9 cellular contexts compared by ENCODE assay signal in the genomic region with DNA sequence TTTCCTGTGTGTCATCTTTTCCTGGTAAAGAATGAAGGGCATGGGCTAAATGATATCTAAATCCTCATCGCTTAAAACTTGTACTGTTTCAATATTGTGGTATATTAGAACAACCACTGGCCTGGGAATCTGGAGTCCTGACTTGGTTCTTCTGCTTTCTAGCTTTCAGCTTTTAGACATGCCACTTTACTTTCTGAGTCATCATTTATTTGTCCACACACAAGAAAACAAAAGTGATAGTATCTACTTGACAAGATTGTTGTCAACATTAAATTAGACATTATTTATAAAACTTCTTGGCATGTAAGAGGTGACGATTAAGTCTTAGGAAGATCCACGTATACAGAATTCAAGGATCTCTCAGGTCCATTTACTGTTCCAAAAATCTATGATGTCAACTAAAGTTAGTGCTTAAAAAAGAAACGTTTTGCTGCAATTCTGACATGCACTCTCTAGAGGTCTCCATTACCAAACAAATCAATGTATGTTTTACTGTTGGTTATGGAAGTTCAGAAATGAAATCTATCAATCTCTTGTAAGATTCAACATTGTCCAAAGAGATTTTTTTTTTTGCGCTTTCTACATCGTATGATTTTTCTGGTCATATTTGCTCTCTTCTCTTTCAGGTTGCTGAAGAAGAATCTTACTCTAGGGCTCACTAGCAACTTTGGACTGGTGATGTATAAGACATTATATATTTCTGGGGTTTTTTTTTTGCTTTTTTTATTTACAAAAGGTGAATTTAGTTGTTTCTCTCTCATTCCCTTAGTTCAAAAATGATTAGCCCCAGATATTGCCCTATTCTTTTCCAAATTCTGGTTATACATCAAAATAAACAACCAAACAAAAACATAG. TPM values are rescaled to one million over a fixed set of nuclear protein-coding genes. Genes with fewer than 3 reads are reported as not detected.
DNase-seq lines count a peak whose midpoint lies in the region; ATAC-seq and TF ChIP-seq lines count a peak whose summit lies in the region.
"Had no signal": no experiment of that assay in that cellular context is flagged by ENCODE, and none has a peak within 500 bp of the region (broad histone marks: within the 10 kb centered on the region; RNA-seq: fewer than 3 reads in every experiment).

No MANE protein-coding gene starts in this region.

- peak; percentile 15 to 52 (median 30) for TF ChIP-seq CTCF in adrenal gland (IDR thresholded peaks at IDR 0.05)

- H3K27ac ChIP-seq in adrenal gland: no peak overlapping the region

- H3K4me1 Mint-ChIP-seq in activated naive CD4-positive, alpha-beta T cell treated with anti-CD3 and anti-CD28 coated beads for 36 hours (ENCODE audit: low read depth): no peaks in the 10 kb centered on the region

- CTCF ChIA-PET in activated naive CD4-positive, alpha-beta T cell treated with anti-CD3 and anti-CD28 coated beads for 36 hours (lab: Charles Lee): no interaction called here

- no peaks in the 10 kb centered on the region for H3K9me3 ChIP-seq in adrenal gland (replicated peaks in 1 of 3)

- no peaks in the 10 kb centered on the region for H3K9me3 Mint-ChIP-seq in activated naive CD4-positive, alpha-beta T cell treated with anti-CD3 and anti-CD28 coated beads for 36 hours

- peaks cover 11% of the 10 kb centered on the region for H3K27me3 ChIP-seq in adrenal gland

- no peak overlapping the region for H3K4me3 ChIP-seq in adrenal gland

- no peaks in the 10 kb centered on the region for H3K36me3 Mint-ChIP-seq in activated naive CD4-positive, alpha-beta T cell treated with anti-CD3 and anti-CD28 coated beads for 36 hours (ENCODE audit: low read depth)
- H3K36me3 Mint-ChIP-seq: activated naive CD8-positive, alpha-beta T cell had no signal

- no peaks in the 10 kb centered on the region for H3K36me3 ChIP-seq in adrenal gland (replicated peaks in 1 of 2)

- no peak for TF ChIP-seq POLR2A in adrenal gland (IDR thresholded peaks at IDR 0.05)

- H3K4me3 Mint-ChIP-seq in activated naive CD4-positive, alpha-beta T cell treated with anti-CD3 and anti-CD28 coated beads for 36 hours: no peak overlapping the region
- H3K4me3 Mint-ChIP-seq: activated naive CD8-positive, alpha-beta T cell had no signal

- DNase-seq in EH (ENCODE audit: low read depth) (peak; percentile 12), LoVo (ENCODE audit: low spot score) (peak; percentile 38), adrenal gland (no peak), myocyte (ENCODE audit: low read depth) (peak; percentile 40), retina (no peak)
- DNase-seq in activated naive CD4-positive, alpha-beta T cell treated with anti-CD3 and anti-CD28 coated beads for 36 hours: no peak
- no peak for DNase-seq in activated effector memory CD4-positive, alpha-beta T cell treated with anti-CD3 and anti-CD28 coated beads, Interleukin-2, amount 50 U/mL, for 16 hours

- H3K27ac Mint-ChIP-seq in activated naive CD4-positive, alpha-beta T cell treated with anti-CD3 and anti-CD28 coated beads for 36 hours: no peak overlapping the region
- H3K27ac Mint-ChIP-seq: activated naive CD8-positive, alpha-beta T cell had no signal

- no peak for ATAC-seq in HG03097 (IDR thresholded peaks at IDR 0.05; ENCODE audit: low FRiP score, unreplicated experiment)

- intact Hi-C loops in adrenal gland (cut with DNase I): no loop called here
- intact Hi-C loops in activated naive CD4-positive, alpha-beta T cell treated with anti-CD3 and anti-CD28 coated beads for 36 hours (cut with micrococcal nuclease): no loop called here

- H3K27me3 Mint-ChIP-seq in activated naive CD4-positive, alpha-beta T cell treated with anti-CD3 and anti-CD28 coated beads for 36 hours (ENCODE audit: low read depth): peaks cover 3% of the 10 kb centered on the region

- H3K4me1 ChIP-seq in adrenal gland (replicated peaks in 1 of 2): no peaks in the 10 kb centered on the region

- 46 to 57% (median 51%) methylated on average over 6 of the region's 6 CpGs for WGBS in adrenal gland, 4 donors

RNA-seq across cellular contexts. Expression of a gene that starts 53.6 kb away (rescaled TPM):
- total RNA-seq in adrenal gland (10 to 100 TPM in 3 of 8 donors, 1 to 10 TPM in 4, under 1 TPM in 1; 0.97 to 42.6 (median 9.5) TPM), myocyte (1.1 and 1.6 TPM in 2 replicates)
- 10 to 100 TPM in 1 of 3 donors, 1 to 10 TPM in 2; 2.5 to 13.7 (median 5.6) TPM for polyA plus RNA-seq in adrenal gland
- 7.7 TPM for polyA plus RNA-seq in myocyte (2012)
- total RNA-seq in activated naive CD4-positive, alpha-beta T cell treated with anti-CD3 and anti-CD28 coated beads for 36 hours: not detected

Comparison
In these comparisons a context has a peak if more than half of its experiments do, and no peak if none do; other contexts are left out.
1. DNase-seq: peak in EH (single experiment), LoVo (single experiment) and myocyte (single experiment); none in adrenal gland (0 of 7), activated naive CD4-positive, alpha-beta T cell treated with anti-CD3 and anti-CD28 coated beads for 36 hours (single experiment), retina (single experiment) and activated effector memory CD4-positive, alpha-beta T cell treated with anti-CD3 and anti-CD28 coated beads, Interleukin-2, amount 50 U/mL, for 16 hours (single experiment).